ENCODE assay signal across 1 cellular context in genomic region chr6:63926258-63926657, GRCh38.
TF ChIP-seq lines count a peak whose summit lies in the region.

No MANE protein-coding gene starts in this region.

TF ChIP-seq in GM12878, 131 proteins besides CTCF, POLR2A, EP300 and RAD21 (continued from another document):
- TF ChIP-seq, protein P1, sequence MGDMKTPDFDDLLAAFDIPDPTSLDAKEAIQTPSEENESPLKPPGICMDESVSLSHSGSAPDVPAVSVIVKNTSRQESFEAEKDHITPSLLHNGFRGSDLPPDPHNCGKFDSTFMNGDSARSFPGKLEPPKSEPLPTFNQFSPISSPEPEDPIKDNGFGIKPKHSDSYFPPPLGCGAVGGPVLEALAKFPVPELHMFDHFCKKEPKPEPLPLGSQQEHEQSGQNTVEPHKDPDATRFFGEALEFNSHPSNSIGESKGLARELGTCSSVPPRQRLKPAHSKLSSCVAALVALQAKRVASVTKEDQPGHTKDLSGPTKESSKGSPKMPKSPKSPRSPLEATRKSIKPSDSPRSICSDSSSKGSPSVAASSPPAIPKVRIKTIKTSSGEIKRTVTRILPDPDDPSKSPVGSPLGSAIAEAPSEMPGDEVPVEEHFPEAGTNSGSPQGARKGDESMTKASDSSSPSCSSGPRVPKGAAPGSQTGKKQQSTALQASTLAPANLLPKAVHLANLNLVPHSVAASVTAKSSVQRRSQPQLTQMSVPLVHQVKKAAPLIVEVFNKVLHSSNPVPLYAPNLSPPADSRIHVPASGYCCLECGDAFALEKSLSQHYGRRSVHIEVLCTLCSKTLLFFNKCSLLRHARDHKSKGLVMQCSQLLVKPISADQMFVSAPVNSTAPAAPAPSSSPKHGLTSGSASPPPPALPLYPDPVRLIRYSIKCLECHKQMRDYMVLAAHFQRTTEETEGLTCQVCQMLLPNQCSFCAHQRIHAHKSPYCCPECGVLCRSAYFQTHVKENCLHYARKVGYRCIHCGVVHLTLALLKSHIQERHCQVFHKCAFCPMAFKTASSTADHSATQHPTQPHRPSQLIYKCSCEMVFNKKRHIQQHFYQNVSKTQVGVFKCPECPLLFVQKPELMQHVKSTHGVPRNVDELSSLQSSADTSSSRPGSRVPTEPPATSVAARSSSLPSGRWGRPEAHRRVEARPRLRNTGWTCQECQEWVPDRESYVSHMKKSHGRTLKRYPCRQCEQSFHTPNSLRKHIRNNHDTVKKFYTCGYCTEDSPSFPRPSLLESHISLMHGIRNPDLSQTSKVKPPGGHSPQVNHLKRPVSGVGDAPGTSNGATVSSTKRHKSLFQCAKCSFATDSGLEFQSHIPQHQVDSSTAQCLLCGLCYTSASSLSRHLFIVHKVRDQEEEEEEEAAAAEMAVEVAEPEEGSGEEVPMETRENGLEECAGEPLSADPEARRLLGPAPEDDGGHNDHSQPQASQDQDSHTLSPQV (IDR thresholded peaks at IDR 0.05): no peak
- TF ChIP-seq, protein P2, sequence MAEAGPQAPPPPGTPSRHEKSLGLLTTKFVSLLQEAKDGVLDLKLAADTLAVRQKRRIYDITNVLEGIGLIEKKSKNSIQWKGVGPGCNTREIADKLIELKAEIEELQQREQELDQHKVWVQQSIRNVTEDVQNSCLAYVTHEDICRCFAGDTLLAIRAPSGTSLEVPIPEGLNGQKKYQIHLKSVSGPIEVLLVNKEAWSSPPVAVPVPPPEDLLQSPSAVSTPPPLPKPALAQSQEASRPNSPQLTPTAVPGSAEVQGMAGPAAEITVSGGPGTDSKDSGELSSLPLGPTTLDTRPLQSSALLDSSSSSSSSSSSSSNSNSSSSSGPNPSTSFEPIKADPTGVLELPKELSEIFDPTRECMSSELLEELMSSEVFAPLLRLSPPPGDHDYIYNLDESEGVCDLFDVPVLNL (IDR thresholded peaks at IDR 0.05; ENCODE audit: low read depth, low read length): no peak
- TF ChIP-seq SIX5 (IDR thresholded peaks at IDR 0.05; ENCODE audit: low read depth, low read length, severe bottlenecking): no peak
- TF ChIP-seq ATF3 (IDR thresholded peaks at IDR 0.05; ENCODE audit: borderline replicate concordance, extremely low read depth, low read depth, low read length): no peak
- no peak for TF ChIP-seq RBBP5 (conservative IDR thresholded peaks at IDR 0.05)
- TF ChIP-seq EGR1 (IDR thresholded peaks at IDR 0.05; ENCODE audit: borderline replicate concordance in 1 of 2, low read depth in 2 of 2, low read length in 2 of 2): no peak
- no peak for TF ChIP-seq KLF5 (IDR thresholded peaks at IDR 0.05; ENCODE audit: partially characterized antibody)
- no peak for TF ChIP-seq IRF4 (IDR thresholded peaks at IDR 0.05; ENCODE audit: low read depth, low read length)
